In genomic region chr7:48269066-48269465, GRCh38 we compare ENCODE assay signal across 22 cellular contexts.
DNase-seq lines count a peak whose midpoint lies in the region; ATAC-seq, FAIRE-seq and TF ChIP-seq lines count a peak whose summit lies in the region.
"Had no signal": no experiment of that assay in that cellular context is flagged by ENCODE, and none has a peak within 500 bp of the region (broad histone marks: within the 10 kb centered on the region; RNA-seq: fewer than 3 reads in every experiment).

No MANE protein-coding gene starts in this region.

- H2BK20ac ChIP-seq in IMR-90 (ENCODE audit: low read depth, low read length) = no peak overlapping the region

- no peak for TF ChIP-seq CTCF in IMR-90 (conservative IDR thresholded peaks at IDR 0.05; ENCODE audit: low read depth, low read length)
- TF ChIP-seq CTCF in endothelial cell of umbilical vein (IDR thresholded peaks at IDR 0.05; ENCODE audit: extremely low read depth in 1 of 2, insufficient read depth in 1 of 2, low read depth in 1 of 2, low read length in 2 of 2) = no peak
- TF ChIP-seq CTCF in left ventricle myocardium inferior (IDR thresholded peaks at IDR 0.05; ENCODE audit: borderline replicate concordance) = no peak

- CTCF ChIA-PET in IMR-90 (lab: Yijun Ruan, JAX) (no interaction called here), endothelial cell of umbilical vein (lab: Charles Lee) (interaction anchor here (1.3 kb wide), 1 partner anchor 30 kb away, joined by 5 read pairs; no protein-coding TSS in a partner anchor)

- H3K36me3 ChIP-seq in IMR-90 (ENCODE audit: control insufficient read depth, insufficient read depth, low read length) = no peaks in the 10 kb centered on the region
- H3K36me3 ChIP-seq in endothelial cell of umbilical vein (ENCODE audit: control insufficient read depth in 2 of 2, extremely low read depth in 1 of 2, insufficient read depth in 2 of 2, low read length in 2 of 2) = no peaks in the 10 kb centered on the region
- no peaks in the 10 kb centered on the region for H3K36me3 ChIP-seq in left ventricle myocardium inferior
- H3K36me3 ChIP-seq: BLaER1 had no signal

- no peak for TF ChIP-seq RAD21 in IMR-90 (IDR thresholded peaks at IDR 0.05; ENCODE audit: low read length)

- no peak overlapping the region for H3K9ac ChIP-seq in IMR-90 (ENCODE audit: low read depth, low read length)
- H3K9ac ChIP-seq in endothelial cell of umbilical vein (replicated peaks; ENCODE audit: extremely low read depth, insufficient read depth, low read length) = no peak overlapping the region
- H3K9ac ChIP-seq: BLaER1, GM23248 had no signal

- no CpG with 5 or more reads among the region's 1 CpG for WGBS in IMR-90 (ENCODE audit: extremely low coverage in 2 of 2, insufficient read length in 1 of 2), 2 experiments

- no peak overlapping the region for H3K14ac ChIP-seq in IMR-90 (replicated peaks; ENCODE audit: low read depth, low read length)

- H2BK120ac ChIP-seq in IMR-90 (ENCODE audit: low read depth, low read length) = no peak overlapping the region

- H3K9me1 ChIP-seq in IMR-90 (ENCODE audit: insufficient read depth, low read length) (no peaks in the 10 kb centered on the region), endothelial cell of umbilical vein (replicated peaks; ENCODE audit: control insufficient read depth, extremely low read depth, insufficient read depth, low read length) (no peaks in the 10 kb centered on the region)

- FAIRE-seq in GM19239 (lab: Jason Lieb, UNC) (peak; percentile 51), endothelial cell of umbilical vein (lab: Jason Lieb, UNC) (no peak)
- FAIRE-seq: A549, G401.6, GM12892, H1 had no signal

- no peak overlapping the region for H4K5ac ChIP-seq in IMR-90 (ENCODE audit: low read depth, low read length)

- no peak overlapping the region for H3K23ac ChIP-seq in IMR-90 (ENCODE audit: low read depth, low read length)

- dilution Hi-C loops in IMR-90 (cut with HindIII; ENCODE audit: low sequenced_read_pairs, unreplicated experiment) = no loop called here
- dilution Hi-C loops in endothelial cell of umbilical vein (cut with MboI; ENCODE audit: extremely low pct_ligation_motif_present, low sequenced_read_pairs) = no loop called here

- H3K79me2 ChIP-seq in endothelial cell of umbilical vein (ENCODE audit: control insufficient read depth, insufficient read depth, low read length) = no peaks in the 10 kb centered on the region

- H2AK9ac ChIP-seq in IMR-90 (replicated peaks; ENCODE audit: low read depth, low read length, poor library complexity) = no peak overlapping the region

- H3K18ac ChIP-seq in IMR-90 (ENCODE audit: low read depth, low read length) = no peak overlapping the region

- H3K27me3 ChIP-seq in IMR-90 (ENCODE audit: control insufficient read depth, insufficient read depth, low read length) (no peaks in the 10 kb centered on the region), endothelial cell of umbilical vein (ENCODE audit: control insufficient read depth in 2 of 2, insufficient read depth in 2 of 2, low read length in 2 of 2) (no peaks in the 10 kb centered on the region), left ventricle myocardium inferior (ENCODE audit: low read depth) (no peaks in the 10 kb centered on the region)
- H3K27me3 ChIP-seq: BLaER1 had no signal

- H3K27ac ChIP-seq in IMR-90 (ENCODE audit: insufficient read depth, low read length) = no peak overlapping the region
- H3K27ac ChIP-seq in endothelial cell of umbilical vein (ENCODE audit: insufficient read depth, low read depth, low read length) = no peak overlapping the region
- no peak overlapping the region for H3K27ac ChIP-seq in left ventricle myocardium inferior (replicated peaks)
- H3K27ac ChIP-seq: A549, BLaER1, C4-2B, GM23248 had no signal

- H4K20me1 ChIP-seq in IMR-90 (ENCODE audit: insufficient read depth, low read length) = no peaks in the 10 kb centered on the region
- H4K20me1 ChIP-seq in endothelial cell of umbilical vein (replicated peaks; ENCODE audit: control insufficient read depth, extremely low read depth, insufficient read depth, low read length) = no peaks in the 10 kb centered on the region
- H4K20me1 ChIP-seq: BLaER1 had no signal

- POLR2A ChIA-PET in IMR-90 (lab: Charles Lee; ENCODE audit: unreplicated experiment) = no interaction called here
- POLR2A ChIA-PET in endothelial cell of umbilical vein (lab: Charles Lee) = no interaction called here

- TF ChIP-seq POLR2A in IMR-90 (IDR thresholded peaks at IDR 0.05; ENCODE audit: low read depth, low read length) (no peak), endothelial cell of umbilical vein (IDR thresholded peaks at IDR 0.05; ENCODE audit: low read depth, low read length) (no peak)

- intact Hi-C loops in IMR-90 (cut with micrococcal nuclease) = loop anchor here (5.0 kb wide), 1 partner anchor 97 kb away; the partner anchor contains the start of gene ABCA13
- intact Hi-C loops in endothelial cell of umbilical vein (cut with micrococcal nuclease) = no loop called here
- intact Hi-C loops in left ventricle myocardium inferior (cut with micrococcal nuclease) = no loop called here

- H3K4me3 ChIP-seq in IMR-90 (ENCODE audit: insufficient read depth, low read depth, low read length) = no peak overlapping the region
- H3K4me3 ChIP-seq in endothelial cell of umbilical vein (replicated peaks in 1 of 3; ENCODE audit: insufficient read depth in 1 of 3, low read depth in 1 of 3, low read length in 3 of 3) = no peak overlapping the region
- H3K4me3 ChIP-seq in left ventricle myocardium inferior = no peak overlapping the region
- H3K4me3 ChIP-seq: A549, BLaER1, GM23248 had no signal

- no peak overlapping the region for H4K8ac ChIP-seq in IMR-90 (ENCODE audit: low read depth in 2 of 2, low read length in 2 of 2)

- DNase-seq in GM19239 (ENCODE audit: insufficient read length, low spot score) (no peak), IMR-90 (peak; percentile 18), endothelial cell of umbilical vein (ENCODE audit: low read depth, low spot score) (no peak), AML-193 (lab: John Stamatoyannopoulos, UW) (no peak), left ventricle myocardium inferior (no peak)
- DNase-seq: 8988T; ACHN; Caco-2; CD4-positive, CD25-positive, alpha-beta regulatory T cell; CD8-positive, alpha-beta T cell; DMS153; DND-41; GM23248; H7 had no signal

- in situ Hi-C loops in IMR-90 (cut with MboI; ENCODE audit: low sequenced_read_pairs) = no loop called here

- no peak overlapping the region for H2AK5ac ChIP-seq in IMR-90 (ENCODE audit: low read depth, low read length)

- H3K4me1 ChIP-seq in IMR-90 (ENCODE audit: control insufficient read depth, insufficient read depth, low read length) = no peaks in the 10 kb centered on the region
- H3K4me1 ChIP-seq in endothelial cell of umbilical vein (ENCODE audit: control insufficient read depth, extremely low read depth, insufficient read depth, low read length) = peaks cover under 1% of the 10 kb centered on the region
- no peaks in the 10 kb centered on the region for H3K4me1 ChIP-seq in left ventricle myocardium inferior
- H3K4me1 ChIP-seq: A549, BLaER1, Caco-2 had no signal

- H4K91ac ChIP-seq in IMR-90 (ENCODE audit: insufficient read depth, low read depth, low read length) = no peak overlapping the region

- no TSS peak for BruUV-seq in IMR-90 (replicated peaks; lab: Mats Ljungman, UMichigan)
- BruUV-seq in endothelial cell of umbilical vein (replicated peaks; lab: Mats Ljungman, UMichigan) = no TSS peak

- no peaks in the 10 kb centered on the region for H3K79me1 ChIP-seq in IMR-90 (ENCODE audit: low read depth in 1 of 2, low read length in 2 of 2)

- H2AFZ ChIP-seq in IMR-90 (replicated peaks; ENCODE audit: low read length, poor library complexity) = no peak overlapping the region
- H2AFZ ChIP-seq in endothelial cell of umbilical vein (ENCODE audit: low read depth, low read length) = no peak overlapping the region
- H2AFZ ChIP-seq: GM23248 had no signal

- ATAC-seq in IMR-90 (ENCODE audit: low read depth) (no peak), esophagus mucosa (no peak)
- ATAC-seq: A549; CD8-positive, alpha-beta T cell; HCT116 had no signal

- H3K4me2 ChIP-seq in IMR-90 (ENCODE audit: low read depth, low read length) (no peak overlapping the region), endothelial cell of umbilical vein (ENCODE audit: insufficient read depth, low read length) (no peak overlapping the region)
- H3K4me2 ChIP-seq: A549, BLaER1 had no signal

- H3K4ac ChIP-seq in IMR-90 (ENCODE audit: low read depth, low read length) = no peak overlapping the region

- H3K56ac ChIP-seq in IMR-90 (ENCODE audit: extremely low read depth, insufficient read depth, low read length) = no peak overlapping the region

- no peak overlapping the region for H2BK5ac ChIP-seq in IMR-90 (ENCODE audit: low read depth, low read length, poor library complexity, severe bottlenecking)

- H3K9me3 ChIP-seq in IMR-90 (ENCODE audit: control insufficient read depth, insufficient read depth, low read length) (no peaks in the 10 kb centered on the region), endothelial cell of umbilical vein (replicated peaks; ENCODE audit: control insufficient read depth, insufficient read depth, low read length) (no peaks in the 10 kb centered on the region), left ventricle myocardium inferior (replicated peaks) (no peaks in the 10 kb centered on the region)
- H3K9me3 ChIP-seq: A549, BLaER1, Caco-2 had no signal

- no peak overlapping the region for H2BK15ac ChIP-seq in IMR-90 (ENCODE audit: low read depth, low read length)

TF ChIP-seq in IMR-90, 13 proteins besides CTCF, POLR2A, EP300 and RAD21 (continues in another document):
- no peak for TF ChIP-seq FOS (IDR thresholded peaks at IDR 0.05; ENCODE audit: low read depth, low read length)
- TF ChIP-seq RCOR1 (IDR thresholded peaks at IDR 0.05; ENCODE audit: insufficient replicate concordance, low read length) = no peak

TF ChIP-seq in endothelial cell of umbilical vein, 7 proteins besides CTCF, POLR2A, EP300 and RAD21:
- TF ChIP-seq FOS (IDR thresholded peaks at IDR 0.05; ENCODE audit: borderline replicate concordance, insufficient read depth, low read length) (peak; percentile 33), MYC (IDR thresholded peaks at IDR 0.05; ENCODE audit: low read depth, low read length) (no peak)
